Comparison of ENCODE assay signal across 8 cellular contexts in the genomic region with DNA sequence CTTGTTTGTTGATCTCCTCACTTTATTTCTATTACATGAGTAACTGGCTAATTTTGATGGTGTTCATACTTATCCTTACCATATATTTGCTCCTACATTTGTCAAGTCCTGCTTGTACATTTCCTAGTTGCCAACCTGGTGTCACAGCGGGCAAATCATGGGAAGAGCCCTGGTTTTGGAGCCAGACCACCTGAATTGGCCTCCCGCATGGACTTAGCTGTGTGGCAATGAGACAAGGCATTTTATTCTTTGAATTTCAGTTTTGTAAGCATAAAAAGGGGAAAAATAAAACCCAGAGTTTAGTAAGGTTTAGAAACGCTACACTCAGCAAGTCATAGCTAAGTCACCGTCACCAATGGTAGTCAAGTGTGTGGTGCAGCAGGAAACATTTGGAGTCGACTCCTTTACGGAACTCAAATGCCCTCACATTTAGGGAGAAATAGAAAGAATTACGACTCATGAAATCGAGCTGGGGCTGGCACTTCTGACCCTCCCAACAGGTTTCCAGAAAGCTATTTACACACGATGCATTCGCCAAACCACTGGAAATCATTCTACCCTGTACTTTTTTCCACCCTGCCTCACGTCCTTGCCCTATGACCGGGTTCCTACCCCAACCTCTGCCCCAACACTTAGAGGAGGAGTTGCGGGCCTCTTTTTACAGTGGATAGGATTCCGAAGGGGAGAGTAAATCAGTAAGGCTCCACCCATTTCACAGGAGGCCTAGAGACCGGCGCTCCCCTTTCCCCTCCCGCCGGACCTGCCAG. TPM values are rescaled to one million over a fixed set of nuclear protein-coding genes. Genes with fewer than 3 reads are reported as not detected.
A peak's percentile ranks its signal among the peaks of the same experiment; 100 is the strongest.
DNase-seq lines count a peak whose midpoint lies in the region; ATAC-seq and TF ChIP-seq lines count a peak whose summit lies in the region.

No MANE protein-coding gene starts in this region.

- H3K4me1 Mint-ChIP-seq in mesothelial cell of epicardium = peaks cover 4% of the 10 kb centered on the region

- no peaks in the 10 kb centered on the region for H3F3A ChIP-seq in Loucy (ENCODE audit: low read depth)

- no peaks in the 10 kb centered on the region for H3K9me2 ChIP-seq in Loucy (replicated peaks; ENCODE audit: low read depth, low read length)

- intact Hi-C loops in uterus (cut with DNase I; ENCODE audit: low total_unique reads) = no loop called here

- TF ChIP-seq POLR2A in uterus (IDR thresholded peaks at IDR 0.05) = no peak

- H2AFZ ChIP-seq in Loucy (ENCODE audit: low read length) = peak overlapping the region; percentile 98

- H3K79me2 ChIP-seq in Loucy (ENCODE audit: insufficient read depth, low read length) = peaks cover 58% of the 10 kb centered on the region

- H3K4me2 ChIP-seq in Loucy (ENCODE audit: low read depth, low read length, poor library complexity, severe bottlenecking) = peak overlapping the region; percentile 86

- TF ChIP-seq CTCF in Loucy (conservative IDR thresholded peaks at IDR 0.05; ENCODE audit: low read length) = no peak
- no peak for TF ChIP-seq CTCF in cardiac fibroblast (IDR thresholded peaks at IDR 0.05; ENCODE audit: low read depth, low read length)
- TF ChIP-seq CTCF in mesothelial cell of epicardium (IDR thresholded peaks at IDR 0.05; ENCODE audit: unreplicated experiment) = no peak
- no peak for TF ChIP-seq CTCF in uterus (IDR thresholded peaks at IDR 0.05)

- H3K9me3 ChIP-seq in Loucy (ENCODE audit: insufficient read depth, low read depth, low read length) = no peaks in the 10 kb centered on the region
- no peaks in the 10 kb centered on the region for H3K9me3 ChIP-seq in uterus

- H3K36me3 Mint-ChIP-seq in mesothelial cell of epicardium = no peaks in the 10 kb centered on the region

- no peaks in the 10 kb centered on the region for H3K27me3 ChIP-seq in Loucy (ENCODE audit: insufficient read depth, low read length, poor library complexity, severe bottlenecking)
- no peaks in the 10 kb centered on the region for H3K27me3 ChIP-seq in uterus

- H3K9ac ChIP-seq in Loucy (ENCODE audit: low read depth, low read length, poor library complexity, severe bottlenecking) = peak overlapping the region; percentile 89

- H3K4me3 Mint-ChIP-seq in mesothelial cell of epicardium = peak overlapping the region; percentile 94

- H3K36me3 ChIP-seq in Loucy (ENCODE audit: insufficient read depth, low read length) = no peaks in the 10 kb centered on the region
- no peaks in the 10 kb centered on the region for H3K36me3 ChIP-seq in uterus

- peaks cover 18% of the 10 kb centered on the region for H4K20me1 ChIP-seq in Loucy (ENCODE audit: insufficient read depth, low read length, poor library complexity, severe bottlenecking)

- peak overlapping the region; percentile 90 for H3K27ac Mint-ChIP-seq in mesothelial cell of epicardium

- H3K9me3 Mint-ChIP-seq in mesothelial cell of epicardium = no peaks in the 10 kb centered on the region

- H3K27ac ChIP-seq in uterus = peak overlapping the region; percentile 74 to 81

- no peak for ATAC-seq in GM19328 (IDR thresholded peaks at IDR 0.05; ENCODE audit: unreplicated experiment)
- no peak for ATAC-seq in HG02852 (IDR thresholded peaks at IDR 0.05; ENCODE audit: unreplicated experiment)
- no peak for ATAC-seq in GM19035 (IDR thresholded peaks at IDR 0.05; ENCODE audit: unreplicated experiment)

- H3K4me1 ChIP-seq in Loucy (ENCODE audit: insufficient read depth, low read length, poor library complexity, severe bottlenecking) (peaks cover 32% of the 10 kb centered on the region), uterus (no peaks in the 10 kb centered on the region)

- peak overlapping the region; percentile 99 for H3K4me3 ChIP-seq in Loucy (ENCODE audit: low read length, poor library complexity, severe bottlenecking)
- H3K4me3 ChIP-seq in cardiac fibroblast (replicated peaks in 1 of 2; ENCODE audit: low read depth in 2 of 2, low read length in 2 of 2) = peak overlapping the region; percentile 81 to 89
- peak overlapping the region; percentile 74 for H3K4me3 ChIP-seq in uterus

- DNase-seq in EH (ENCODE audit: low read depth) (peak; percentile 3), cardiac fibroblast (ENCODE audit: low read depth in 2 of 2) (no peak), mesothelial cell of epicardium (ENCODE audit: low spot score in 2 of 2, unreplicated experiment in 2 of 2) (no peak), uterus (no peak)

- no peaks in the 10 kb centered on the region for H3K27me3 Mint-ChIP-seq in mesothelial cell of epicardium (ENCODE audit: low read depth)

RNA-seq across cellular contexts. Expression of a gene that starts 0.5 kb away (rescaled TPM):
- total RNA-seq in mesothelial cell of epicardium = 43.8 to 46.8 TPM (median 46.0 TPM) in 3 replicates
- total RNA-seq in uterus = 10 to 100 TPM; 17.9 to 75.8 (median 27.8) TPM
